11 cellular contexts compared by ENCODE assay signal in genomic region chr9:126788631-126789349, GRCh38. TPM values are rescaled to one million over a fixed set of nuclear protein-coding genes. Genes with fewer than 3 reads are reported as not detected.
DNase-seq lines count a peak whose midpoint lies in the region; ATAC-seq lines count a peak whose summit lies in the region.
"Had no signal": no experiment of that assay in that cellular context is flagged by ENCODE, and none has a peak within 500 bp of the region (broad histone marks: within the 10 kb centered on the region; RNA-seq: fewer than 3 reads in every experiment).

No MANE protein-coding gene starts in this region.

- ATAC-seq in GM19023 (IDR thresholded peaks at IDR 0.05; ENCODE audit: unreplicated experiment) (no peak), HG03342 (IDR thresholded peaks at IDR 0.05; ENCODE audit: unreplicated experiment) (no peak)

- DNase-seq in ELR (ENCODE audit: low read depth) (peak; percentile 79), HT1080 (ENCODE audit: low read depth) (peak; percentile 88), astrocyte of the hippocampus (ENCODE audit: low read depth, low spot score) (peak; percentile 50), mesenteric fat pad (ENCODE audit: low spot score) (peak; percentile 35), NAMALWA (ENCODE audit: low spot score) (no peak), medulla oblongata (ENCODE audit: extremely low spot score) (no peak)
- DNase-seq: activated B cell treated with CpG ODN at 0.5 μM for 24 hours, NCI-H1436 treated with DMSO at 0.1 percent for 48 hours, nucleus accumbens had no signal

RNA-seq across cellular contexts. Expression of gene ZBTB43, which starts 16.1 kb away (rescaled TPM):
- 11.1 and 28.5 TPM in 2 replicates for total RNA-seq in HT1080 (2014; rRNA removed; shearing (Covaris generic))
- polyA plus RNA-seq in HT1080 (2015; cell fraction: cytosol; rRNA removed): 7.3 and 8.5 TPM in 2 replicates
- polyA plus RNA-seq in HT1080 (2015; cell fraction: nucleus; rRNA removed): 11.9 and 13.2 TPM in 2 replicates
- total RNA-seq in mesenteric fat pad: 20.9 TPM

Comparison
In these comparisons a context has a peak if more than half of its experiments do, and no peak if none do; other contexts are left out.
1. DNase-seq: peak in ELR (single experiment), HT1080 (single experiment), astrocyte of the hippocampus (single experiment) and mesenteric fat pad (single experiment); none in NAMALWA (single experiment) and medulla oblongata (single experiment).